In genomic region chr1:189027509-189027908, GRCh38 we compare ENCODE assay signal across 21 cellular contexts.
"Had no signal": no experiment of that assay in that cellular context is flagged by ENCODE, and none has a peak within 500 bp of the region (broad histone marks: within the 10 kb centered on the region; RNA-seq: fewer than 3 reads in every experiment).

No MANE protein-coding gene starts in this region.

- H3K36me3 ChIP-seq: esophagus muscularis mucosa, gastrocnemius medialis, heart right ventricle, left ventricle myocardium inferior, lower lobe of right lung, right atrium auricular region, suprapubic skin, thyroid gland, upper lobe of left lung, uterus had no signal

- H3K27ac ChIP-seq: esophagus muscularis mucosa, gastrocnemius medialis, heart right ventricle, left ventricle myocardium inferior, lower lobe of right lung, right atrium auricular region, suprapubic skin, thyroid gland, upper lobe of left lung, uterus had no signal

- FAIRE-seq: endometrium, islet of Langerhans, small intestine had no signal

- DNase-seq: effector memory CD4-positive, alpha-beta T cell; gastrocnemius medialis; heart right ventricle; hypothalamus; left ventricle myocardium inferior; lower lobe of right lung; midbrain; small intestine; stimulated activated CD4-positive, alpha-beta T cell treated with anti-CD3 and anti-CD28 coated beads, Interleukin-4, amount 100 ng/mL, for 1 hour; stimulated activated CD8-positive, alpha-beta memory T cell treated with anti-CD3 and anti-CD28 coated beads, Interleukin-4, amount 100 ng/mL, for 48 hours; stimulated activated naive CD8-positive, alpha-beta T cell treated with anti-CD3 and anti-CD28 coated beads, Interleukin-15, Interleukin-2, amounts not matched to agents 100 U/mL and 50 U/mL, for 24 hours; thyroid gland; upper lobe of left lung; uterus had no signal

- H3K4me1 ChIP-seq: esophagus muscularis mucosa, gastrocnemius medialis, heart right ventricle, left ventricle myocardium inferior, lower lobe of right lung, right atrium auricular region, suprapubic skin, thyroid gland, upper lobe of left lung, uterus had no signal

- H3K9me3 ChIP-seq: esophagus muscularis mucosa, gastrocnemius medialis, left ventricle myocardium inferior, lower lobe of right lung, right atrium auricular region, suprapubic skin, thyroid gland, uterus had no signal

- ATAC-seq: gastrocnemius medialis; heart right ventricle; lower lobe of right lung; natural killer cell treated with Interleukin-12 subunit alpha and Interleukin-12 subunit beta and Interleukin-15 and Interleukin-18, amount 100 ng/mL, for 72 hours; stimulated activated effector memory CD8-positive, alpha-beta T cell treated with anti-CD3 and anti-CD28 coated beads, Interleukin-12 subunit alpha, Interleukin-12 subunit beta, amount 100 ng/mL, for 72 hours; stimulated activated naive CD8-positive, alpha-beta T cell treated with anti-CD3 and anti-CD28 coated beads, Interleukin-15, Interleukin-2, amounts not matched to agents 100 U/mL and 50 U/mL, for 24 hours had no signal

- H3K4me3 ChIP-seq: esophagus muscularis mucosa, gastrocnemius medialis, heart right ventricle, left ventricle myocardium inferior, lower lobe of right lung, right atrium auricular region, suprapubic skin, thyroid gland, upper lobe of left lung, uterus had no signal

- H3K27me3 ChIP-seq: esophagus muscularis mucosa, gastrocnemius medialis, heart right ventricle, right atrium auricular region, suprapubic skin, thyroid gland, upper lobe of left lung, uterus had no signal
